In the genomic region with DNA sequence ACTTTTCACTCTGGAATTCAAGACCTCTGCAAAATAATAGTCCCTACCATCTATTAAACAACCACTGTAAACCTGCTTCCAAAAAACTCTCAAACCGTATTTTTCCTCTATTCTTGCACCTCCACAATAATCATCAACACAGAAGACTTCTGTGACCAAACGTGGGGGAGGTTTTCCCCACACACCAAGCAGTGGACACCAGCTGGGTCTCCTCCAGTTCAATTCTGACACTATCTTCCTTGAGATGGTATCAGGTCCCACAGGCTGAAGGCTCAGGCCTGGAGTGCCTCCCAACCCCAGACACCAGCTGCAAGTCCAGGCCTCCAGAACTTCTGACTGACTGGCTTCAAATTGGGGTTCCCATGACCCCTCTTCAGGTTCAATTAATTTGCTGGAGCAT, we compare ENCODE assay signal across 1 cellular context.
TF ChIP-seq lines count a peak whose summit lies in the region.

No MANE protein-coding gene starts in this region.

TF ChIP-seq in K562, 482 proteins besides CTCF, POLR2A, EP300 and RAD21 (continued from another document and continues in another):
- TF ChIP-seq, protein P1, sequence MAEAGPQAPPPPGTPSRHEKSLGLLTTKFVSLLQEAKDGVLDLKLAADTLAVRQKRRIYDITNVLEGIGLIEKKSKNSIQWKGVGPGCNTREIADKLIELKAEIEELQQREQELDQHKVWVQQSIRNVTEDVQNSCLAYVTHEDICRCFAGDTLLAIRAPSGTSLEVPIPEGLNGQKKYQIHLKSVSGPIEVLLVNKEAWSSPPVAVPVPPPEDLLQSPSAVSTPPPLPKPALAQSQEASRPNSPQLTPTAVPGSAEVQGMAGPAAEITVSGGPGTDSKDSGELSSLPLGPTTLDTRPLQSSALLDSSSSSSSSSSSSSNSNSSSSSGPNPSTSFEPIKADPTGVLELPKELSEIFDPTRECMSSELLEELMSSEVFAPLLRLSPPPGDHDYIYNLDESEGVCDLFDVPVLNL (CRISPR knock-in tag; IDR thresholded peaks at IDR 0.05; ENCODE audit: low read depth) = no peak
- TF ChIP-seq NR4A1 (CRISPR knock-in tag; IDR thresholded peaks at IDR 0.05) (no peak), NR4A1 (tag; IDR thresholded peaks at IDR 0.05) (0 out of 2 replicates have a peak, but pooled peaks have one; percentile 39), HDAC6 (IDR thresholded peaks at IDR 0.05; ENCODE audit: low read depth, low read length) (no peak), PCBP1 (IDR thresholded peaks at IDR 0.05; ENCODE audit: low read depth, low read length, poor library complexity, severe bottlenecking) (no peak), SMAD2 (IDR thresholded peaks at IDR 0.05; ENCODE audit: low read depth, low read length) (no peak), ZEB2 (IDR thresholded peaks at IDR 0.05) (no peak), SIX5 (IDR thresholded peaks at IDR 0.05; ENCODE audit: borderline replicate concordance in 1 of 2, insufficient read depth in 1 of 2, low read depth in 1 of 2, low read length in 2 of 2) (no peak), XRCC4 (IDR thresholded peaks at IDR 0.05; ENCODE audit: extremely low read depth, insufficient read depth, insufficient read length) (no peak), MAFG (tag; conservative IDR thresholded peaks at IDR 0.05) (no peak), ZNF224 (CRISPR knock-in tag; IDR thresholded peaks at IDR 0.05) (no peak), TEAD4 (IDR thresholded peaks at IDR 0.05; ENCODE audit: low read length) (0 out of 2 replicates have a peak, but pooled peaks have one; percentile 42), TEAD4 (CRISPR knock-in tag; IDR thresholded peaks at IDR 0.05; ENCODE audit: borderline replicate concordance) (no peak), TEAD2 (tag; IDR thresholded peaks at IDR 0.05) (no peak), E2F3 (CRISPR knock-in tag; IDR thresholded peaks at IDR 0.05) (no peak), SMARCA5 (IDR thresholded peaks at IDR 0.05) (no peak), PHF20 (IDR thresholded peaks at IDR 0.05; ENCODE audit: partially characterized antibody) (no peak), ZBED1 (IDR thresholded peaks at IDR 0.05) (no peak), ZFP36 (IDR thresholded peaks at IDR 0.05; ENCODE audit: low read depth, low read length, partially characterized antibody) (no peak), ZNF165 (CRISPR knock-in tag; IDR thresholded peaks at IDR 0.05; ENCODE audit: borderline replicate concordance) (no peak), CBFA2T3 (IDR thresholded peaks at IDR 0.05) (peak; percentile 74), ZC3H11A (IDR thresholded peaks at IDR 0.05; ENCODE audit: low read depth, low read length) (no peak), TRIM24 (IDR thresholded peaks at IDR 0.05) (no peak), SAFB (IDR thresholded peaks at IDR 0.05; ENCODE audit: borderline replicate concordance, low read depth, low read length) (no peak), HNRNPUL1 (IDR thresholded peaks at IDR 0.05; ENCODE audit: low read length) (no peak), TAL1 (IDR thresholded peaks at IDR 0.05) (peak; percentile 34; the same call in 1 of the 2 replicates), CTBP1 (IDR thresholded peaks at IDR 0.05; ENCODE audit: borderline replicate concordance) (peak; percentile 29; the same call in 1 of the 2 replicates), ZNF324 (CRISPR knock-in tag; IDR thresholded peaks at IDR 0.05) (no peak), ZNF57 (CRISPR knock-in tag; IDR thresholded peaks at IDR 0.05) (no peak), HNRNPL (IDR thresholded peaks at IDR 0.05; ENCODE audit: low read depth, low read length) (no peak), PML (IDR thresholded peaks at IDR 0.05; ENCODE audit: low read length) (0 out of 2 replicates have a peak, but pooled peaks have one; percentile 21), PHB2 (IDR thresholded peaks at IDR 0.05; ENCODE audit: low read depth) (no peak), PCBP2 (IDR thresholded peaks at IDR 0.05; ENCODE audit: low read depth, low read length, poor library complexity, severe bottlenecking) (no peak), CBFA2T2 (conservative IDR thresholded peaks at IDR 0.05) (peak; percentile 60), KAT7 (CRISPR knock-in tag; IDR thresholded peaks at IDR 0.05; ENCODE audit: borderline replicate concordance) (no peak), ZKSCAN3 (CRISPR knock-in tag; IDR thresholded peaks at IDR 0.05) (no peak), MCM5 (IDR thresholded peaks at IDR 0.05; ENCODE audit: low read depth) (no peak), ARID1B (IDR thresholded peaks at IDR 0.05) (peak; percentile 68), MAFK (IDR thresholded peaks at IDR 0.05; ENCODE audit: low read length) (no peak), SREBF1 (IDR thresholded peaks at IDR 0.05; ENCODE audit: borderline replicate concordance, low read depth, low read length) (no peak), POU5F1 (IDR thresholded peaks at IDR 0.05; ENCODE audit: borderline replicate concordance, low read depth, low read length, partially characterized antibody) (no peak), ZNF589 (CRISPR knock-in tag; IDR thresholded peaks at IDR 0.05; ENCODE audit: low read depth) (no peak), C11orf30 (IDR thresholded peaks at IDR 0.05; ENCODE audit: low read depth) (no peak), SMAD3 (CRISPR knock-in tag; conservative IDR thresholded peaks at IDR 0.05) (no peak), SMARCE1 (IDR thresholded peaks at IDR 0.05) (peak; percentile 68; the same call in 1 of the 2 replicates), DMBX1 (CRISPR knock-in tag; IDR thresholded peaks at IDR 0.05; ENCODE audit: borderline replicate concordance) (no peak), RBM14 (IDR thresholded peaks at IDR 0.05; ENCODE audit: borderline replicate concordance, insufficient read depth, low read depth, low read length) (no peak), CREBBP (IDR thresholded peaks at IDR 0.05; ENCODE audit: low read depth, low read length) (no peak), ZNF253 (CRISPR knock-in tag; conservative IDR thresholded peaks at IDR 0.05) (no peak)
- TF ChIP-seq, protein P2, sequence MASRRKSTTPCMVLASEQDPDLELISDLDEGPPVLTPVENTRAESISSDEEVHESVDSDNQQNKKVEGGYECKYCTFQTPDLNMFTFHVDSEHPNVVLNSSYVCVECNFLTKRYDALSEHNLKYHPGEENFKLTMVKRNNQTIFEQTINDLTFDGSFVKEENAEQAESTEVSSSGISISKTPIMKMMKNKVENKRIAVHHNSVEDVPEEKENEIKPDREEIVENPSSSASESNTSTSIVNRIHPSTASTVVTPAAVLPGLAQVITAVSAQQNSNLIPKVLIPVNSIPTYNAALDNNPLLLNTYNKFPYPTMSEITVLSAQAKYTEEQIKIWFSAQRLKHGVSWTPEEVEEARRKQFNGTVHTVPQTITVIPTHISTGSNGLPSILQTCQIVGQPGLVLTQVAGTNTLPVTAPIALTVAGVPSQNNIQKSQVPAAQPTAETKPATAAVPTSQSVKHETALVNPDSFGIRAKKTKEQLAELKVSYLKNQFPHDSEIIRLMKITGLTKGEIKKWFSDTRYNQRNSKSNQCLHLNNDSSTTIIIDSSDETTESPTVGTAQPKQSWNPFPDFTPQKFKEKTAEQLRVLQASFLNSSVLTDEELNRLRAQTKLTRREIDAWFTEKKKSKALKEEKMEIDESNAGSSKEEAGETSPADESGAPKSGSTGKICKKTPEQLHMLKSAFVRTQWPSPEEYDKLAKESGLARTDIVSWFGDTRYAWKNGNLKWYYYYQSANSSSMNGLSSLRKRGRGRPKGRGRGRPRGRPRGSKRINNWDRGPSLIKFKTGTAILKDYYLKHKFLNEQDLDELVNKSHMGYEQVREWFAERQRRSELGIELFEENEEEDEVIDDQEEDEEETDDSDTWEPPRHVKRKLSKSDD (conservative IDR thresholded peaks at IDR 0.05; ENCODE audit: low read length) = no peak
- TF ChIP-seq, protein P3, sequence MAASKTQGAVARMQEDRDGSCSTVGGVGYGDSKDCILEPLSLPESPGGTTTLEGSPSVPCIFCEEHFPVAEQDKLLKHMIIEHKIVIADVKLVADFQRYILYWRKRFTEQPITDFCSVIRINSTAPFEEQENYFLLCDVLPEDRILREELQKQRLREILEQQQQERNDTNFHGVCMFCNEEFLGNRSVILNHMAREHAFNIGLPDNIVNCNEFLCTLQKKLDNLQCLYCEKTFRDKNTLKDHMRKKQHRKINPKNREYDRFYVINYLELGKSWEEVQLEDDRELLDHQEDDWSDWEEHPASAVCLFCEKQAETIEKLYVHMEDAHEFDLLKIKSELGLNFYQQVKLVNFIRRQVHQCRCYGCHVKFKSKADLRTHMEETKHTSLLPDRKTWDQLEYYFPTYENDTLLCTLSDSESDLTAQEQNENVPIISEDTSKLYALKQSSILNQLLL (CRISPR knock-in tag; IDR thresholded peaks at IDR 0.05; ENCODE audit: borderline replicate concordance) = no peak
- TF ChIP-seq, protein P4, sequence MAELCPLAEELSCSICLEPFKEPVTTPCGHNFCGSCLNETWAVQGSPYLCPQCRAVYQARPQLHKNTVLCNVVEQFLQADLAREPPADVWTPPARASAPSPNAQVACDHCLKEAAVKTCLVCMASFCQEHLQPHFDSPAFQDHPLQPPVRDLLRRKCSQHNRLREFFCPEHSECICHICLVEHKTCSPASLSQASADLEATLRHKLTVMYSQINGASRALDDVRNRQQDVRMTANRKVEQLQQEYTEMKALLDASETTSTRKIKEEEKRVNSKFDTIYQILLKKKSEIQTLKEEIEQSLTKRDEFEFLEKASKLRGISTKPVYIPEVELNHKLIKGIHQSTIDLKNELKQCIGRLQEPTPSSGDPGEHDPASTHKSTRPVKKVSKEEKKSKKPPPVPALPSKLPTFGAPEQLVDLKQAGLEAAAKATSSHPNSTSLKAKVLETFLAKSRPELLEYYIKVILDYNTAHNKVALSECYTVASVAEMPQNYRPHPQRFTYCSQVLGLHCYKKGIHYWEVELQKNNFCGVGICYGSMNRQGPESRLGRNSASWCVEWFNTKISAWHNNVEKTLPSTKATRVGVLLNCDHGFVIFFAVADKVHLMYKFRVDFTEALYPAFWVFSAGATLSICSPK (IDR thresholded peaks at IDR 0.05; ENCODE audit: borderline replicate concordance) = no peak
- TF ChIP-seq, protein P5, sequence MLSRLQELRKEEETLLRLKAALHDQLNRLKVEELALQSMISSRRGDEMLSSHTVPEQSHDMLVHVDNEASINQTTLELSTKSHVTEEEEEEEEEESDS (CRISPR knock-in tag; IDR thresholded peaks at IDR 0.05) = no peak
- TF ChIP-seq, protein P6, sequence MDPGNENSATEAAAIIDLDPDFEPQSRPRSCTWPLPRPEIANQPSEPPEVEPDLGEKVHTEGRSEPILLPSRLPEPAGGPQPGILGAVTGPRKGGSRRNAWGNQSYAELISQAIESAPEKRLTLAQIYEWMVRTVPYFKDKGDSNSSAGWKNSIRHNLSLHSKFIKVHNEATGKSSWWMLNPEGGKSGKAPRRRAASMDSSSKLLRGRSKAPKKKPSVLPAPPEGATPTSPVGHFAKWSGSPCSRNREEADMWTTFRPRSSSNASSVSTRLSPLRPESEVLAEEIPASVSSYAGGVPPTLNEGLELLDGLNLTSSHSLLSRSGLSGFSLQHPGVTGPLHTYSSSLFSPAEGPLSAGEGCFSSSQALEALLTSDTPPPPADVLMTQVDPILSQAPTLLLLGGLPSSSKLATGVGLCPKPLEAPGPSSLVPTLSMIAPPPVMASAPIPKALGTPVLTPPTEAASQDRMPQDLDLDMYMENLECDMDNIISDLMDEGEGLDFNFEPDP (CRISPR knock-in tag; IDR thresholded peaks at IDR 0.05) = no peak
- TF ChIP-seq, protein P7, sequence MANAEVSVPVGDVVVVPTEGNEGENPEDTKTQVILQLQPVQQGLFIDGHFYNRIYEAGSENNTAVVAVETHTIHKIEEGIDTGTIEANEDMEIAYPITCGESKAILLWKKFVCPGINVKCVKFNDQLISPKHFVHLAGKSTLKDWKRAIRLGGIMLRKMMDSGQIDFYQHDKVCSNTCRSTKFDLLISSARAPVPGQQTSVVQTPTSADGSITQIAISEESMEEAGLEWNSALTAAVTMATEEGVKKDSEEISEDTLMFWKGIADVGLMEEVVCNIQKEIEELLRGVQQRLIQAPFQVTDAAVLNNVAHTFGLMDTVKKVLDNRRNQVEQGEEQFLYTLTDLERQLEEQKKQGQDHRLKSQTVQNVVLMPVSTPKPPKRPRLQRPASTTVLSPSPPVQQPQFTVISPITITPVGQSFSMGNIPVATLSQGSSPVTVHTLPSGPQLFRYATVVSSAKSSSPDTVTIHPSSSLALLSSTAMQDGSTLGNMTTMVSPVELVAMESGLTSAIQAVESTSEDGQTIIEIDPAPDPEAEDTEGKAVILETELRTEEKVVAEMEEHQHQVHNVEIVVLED (CRISPR knock-in tag; IDR thresholded peaks at IDR 0.05) = no peak
- TF ChIP-seq, protein P8, sequence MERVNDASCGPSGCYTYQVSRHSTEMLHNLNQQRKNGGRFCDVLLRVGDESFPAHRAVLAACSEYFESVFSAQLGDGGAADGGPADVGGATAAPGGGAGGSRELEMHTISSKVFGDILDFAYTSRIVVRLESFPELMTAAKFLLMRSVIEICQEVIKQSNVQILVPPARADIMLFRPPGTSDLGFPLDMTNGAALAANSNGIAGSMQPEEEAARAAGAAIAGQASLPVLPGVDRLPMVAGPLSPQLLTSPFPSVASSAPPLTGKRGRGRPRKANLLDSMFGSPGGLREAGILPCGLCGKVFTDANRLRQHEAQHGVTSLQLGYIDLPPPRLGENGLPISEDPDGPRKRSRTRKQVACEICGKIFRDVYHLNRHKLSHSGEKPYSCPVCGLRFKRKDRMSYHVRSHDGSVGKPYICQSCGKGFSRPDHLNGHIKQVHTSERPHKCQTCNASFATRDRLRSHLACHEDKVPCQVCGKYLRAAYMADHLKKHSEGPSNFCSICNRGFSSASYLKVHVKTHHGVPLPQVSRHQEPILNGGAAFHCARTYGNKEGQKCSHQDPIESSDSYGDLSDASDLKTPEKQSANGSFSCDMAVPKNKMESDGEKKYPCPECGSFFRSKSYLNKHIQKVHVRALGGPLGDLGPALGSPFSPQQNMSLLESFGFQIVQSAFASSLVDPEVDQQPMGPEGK (CRISPR knock-in tag; IDR thresholded peaks at IDR 0.05; ENCODE audit: borderline replicate concordance) = no peak
- TF ChIP-seq, protein P9, sequence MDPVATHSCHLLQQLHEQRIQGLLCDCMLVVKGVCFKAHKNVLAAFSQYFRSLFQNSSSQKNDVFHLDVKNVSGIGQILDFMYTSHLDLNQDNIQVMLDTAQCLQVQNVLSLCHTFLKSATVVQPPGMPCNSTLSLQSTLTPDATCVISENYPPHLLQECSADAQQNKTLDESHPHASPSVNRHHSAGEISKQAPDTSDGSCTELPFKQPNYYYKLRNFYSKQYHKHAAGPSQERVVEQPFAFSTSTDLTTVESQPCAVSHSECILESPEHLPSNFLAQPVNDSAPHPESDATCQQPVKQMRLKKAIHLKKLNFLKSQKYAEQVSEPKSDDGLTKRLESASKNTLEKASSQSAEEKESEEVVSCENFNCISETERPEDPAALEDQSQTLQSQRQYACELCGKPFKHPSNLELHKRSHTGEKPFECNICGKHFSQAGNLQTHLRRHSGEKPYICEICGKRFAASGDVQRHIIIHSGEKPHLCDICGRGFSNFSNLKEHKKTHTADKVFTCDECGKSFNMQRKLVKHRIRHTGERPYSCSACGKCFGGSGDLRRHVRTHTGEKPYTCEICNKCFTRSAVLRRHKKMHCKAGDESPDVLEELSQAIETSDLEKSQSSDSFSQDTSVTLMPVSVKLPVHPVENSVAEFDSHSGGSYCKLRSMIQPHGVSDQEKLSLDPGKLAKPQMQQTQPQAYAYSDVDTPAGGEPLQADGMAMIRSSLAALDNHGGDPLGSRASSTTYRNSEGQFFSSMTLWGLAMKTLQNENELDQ (CRISPR knock-in tag; IDR thresholded peaks at IDR 0.05; ENCODE audit: borderline replicate concordance) = no peak
- TF ChIP-seq, protein P10, sequence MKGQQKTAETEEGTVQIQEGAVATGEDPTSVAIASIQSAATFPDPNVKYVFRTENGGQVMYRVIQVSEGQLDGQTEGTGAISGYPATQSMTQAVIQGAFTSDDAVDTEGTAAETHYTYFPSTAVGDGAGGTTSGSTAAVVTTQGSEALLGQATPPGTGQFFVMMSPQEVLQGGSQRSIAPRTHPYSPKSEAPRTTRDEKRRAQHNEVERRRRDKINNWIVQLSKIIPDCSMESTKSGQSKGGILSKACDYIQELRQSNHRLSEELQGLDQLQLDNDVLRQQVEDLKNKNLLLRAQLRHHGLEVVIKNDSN (CRISPR knock-in tag; IDR thresholded peaks at IDR 0.05) = no peak
